11 cellular contexts compared by ENCODE assay signal in genomic region chr16:27322858-27323780, GRCh38. TPM values are rescaled to one million over a fixed set of nuclear protein-coding genes. Genes with fewer than 3 reads are reported as not detected.
DNase-seq lines count a peak whose midpoint lies in the region; ATAC-seq and TF ChIP-seq lines count a peak whose summit lies in the region.
"Had no signal": no experiment of that assay in that cellular context is flagged by ENCODE, and none has a peak within 500 bp of the region (broad histone marks: within the 10 kb centered on the region; RNA-seq: fewer than 3 reads in every experiment).

No MANE protein-coding gene starts in this region.

- peak overlapping the region; percentile 37 for H3K27ac ChIP-seq in foreskin keratinocyte

- POLR2A ChIA-PET in activated CD8-positive, alpha-beta T cell treated with anti-CD3 and anti-CD28 coated beads for 36 hours (lab: Charles Lee) = interaction anchor here (1.2 to 13.3 kb wide), 4 partner anchors 11 to 85 kb away, joined by 3 to 257 read pairs (median 14); no protein-coding TSS in a partner anchor

- H3K4me1 Mint-ChIP-seq in activated CD8-positive, alpha-beta T cell treated with anti-CD3 and anti-CD28 coated beads for 36 hours (ENCODE audit: low read depth) = peaks cover 83% of the 10 kb centered on the region

- DNase-seq in HPDE6-E6E7 (ENCODE audit: extremely low spot score) (peak; percentile 71), foreskin keratinocyte (peak; percentile 78 to 93), sciatic nerve (ENCODE audit: low spot score) (peak; percentile 40), NCI-H526 treated with DMSO at 0.1 percent for 48 hours (lab: John Stamatoyannopoulos, UW) (no peak)
- DNase-seq in activated CD8-positive, alpha-beta T cell treated with anti-CD3 and anti-CD28 coated beads for 36 hours = no peak
- no peak for DNase-seq in stimulated activated CD4-positive, alpha-beta T cell treated with anti-CD3 and anti-CD28 coated beads, Interleukin-12 subunit alpha, Interleukin-12 subunit beta, amount 100 ng/mL, for 4 hours
- DNase-seq in activated CD4-positive, alpha-beta T cell treated with anti-CD3 and anti-CD28 coated beads, Interleukin-2, amount 50 U/mL, for 48 hours = no peak
- DNase-seq: H9, kidney glomerular epithelial cell, NCI-H2081 had no signal

- H3K36me3 Mint-ChIP-seq in activated CD8-positive, alpha-beta T cell treated with anti-CD3 and anti-CD28 coated beads for 36 hours (ENCODE audit: low read depth) = peaks cover 95% of the 10 kb centered on the region

- ATAC-seq in activated CD8-positive, alpha-beta T cell treated with anti-CD3 and anti-CD28 coated beads for 36 hours = no peak
- peak; percentile 32 for ATAC-seq in foreskin keratinocyte
- no peak for ATAC-seq in sciatic nerve
- no peak for ATAC-seq in HG02884 (IDR thresholded peaks at IDR 0.05; ENCODE audit: unreplicated experiment)

- intact Hi-C loops in activated CD8-positive, alpha-beta T cell treated with anti-CD3 and anti-CD28 coated beads for 36 hours (cut with micrococcal nuclease) = no loop called here
- intact Hi-C loops in sciatic nerve (cut with DNase I) = no loop called here

- H3K4me3 Mint-ChIP-seq in activated CD8-positive, alpha-beta T cell treated with anti-CD3 and anti-CD28 coated beads for 36 hours = no peak overlapping the region
- H3K4me3 Mint-ChIP-seq: H9 had no signal

- H3K27me3 Mint-ChIP-seq in activated CD8-positive, alpha-beta T cell treated with anti-CD3 and anti-CD28 coated beads for 36 hours = no peaks in the 10 kb centered on the region

- H3K27ac Mint-ChIP-seq in activated CD8-positive, alpha-beta T cell treated with anti-CD3 and anti-CD28 coated beads for 36 hours = peak overlapping the region; percentile 93

- no peak for TF ChIP-seq CTCF in activated CD8-positive, alpha-beta T cell treated with anti-CD3 and anti-CD28 coated beads for 36 hours (IDR thresholded peaks at IDR 0.05)
- TF ChIP-seq CTCF in foreskin keratinocyte (conservative IDR thresholded peaks at IDR 0.05) = no peak

- no peaks in the 10 kb centered on the region for H3K9me3 Mint-ChIP-seq in activated CD8-positive, alpha-beta T cell treated with anti-CD3 and anti-CD28 coated beads for 36 hours
- H3K9me3 Mint-ChIP-seq: H9 had no signal

- CTCF ChIA-PET in activated CD8-positive, alpha-beta T cell treated with anti-CD3 and anti-CD28 coated beads for 36 hours (lab: Charles Lee) = interaction anchor here (0.9 to 9.7 kb wide), 2 partner anchors 45 to 89 kb away, joined by 5 to 203 read pairs; no protein-coding TSS in a partner anchor

- H3K4me1 ChIP-seq in foreskin keratinocyte = peaks cover 46% of the 10 kb centered on the region

- no peaks in the 10 kb centered on the region for H3K27me3 ChIP-seq in foreskin keratinocyte

RNA-seq across cellular contexts. Expression of gene IL4R, which starts 9.3 kb away (rescaled TPM):
- total RNA-seq in activated CD8-positive, alpha-beta T cell treated with anti-CD3 and anti-CD28 coated beads for 36 hours = 100 to 1,000 TPM; 236 to 245 TPM
- total RNA-seq in foreskin keratinocyte = 78.4 and 83.6 TPM in 2 replicates
- 50.4 and 57.1 TPM in 2 replicates for polyA plus RNA-seq in foreskin keratinocyte
- 62.8 TPM for total RNA-seq in sciatic nerve

RNA-seq across cellular contexts. Expression of gene NSMCE1, which starts 54.5 kb away (rescaled TPM):
- 100 to 1,000 TPM; 150 to 156 TPM for total RNA-seq in activated CD8-positive, alpha-beta T cell treated with anti-CD3 and anti-CD28 coated beads for 36 hours
- 65.4 and 68.7 TPM in 2 replicates for total RNA-seq in foreskin keratinocyte
- polyA plus RNA-seq in foreskin keratinocyte = 88.8 and 91.5 TPM in 2 replicates
- 39.5 TPM for total RNA-seq in sciatic nerve

Comparison
In these comparisons a context has a peak if more than half of its experiments do, and no peak if none do; other contexts are left out.
1. DNase-seq: peak in HPDE6-E6E7 (single experiment), foreskin keratinocyte (2 of 2) and sciatic nerve (single experiment); none in activated CD8-positive, alpha-beta T cell treated with anti-CD3 and anti-CD28 coated beads for 36 hours (single experiment), NCI-H526 treated with DMSO at 0.1 percent for 48 hours (single experiment), stimulated activated CD4-positive, alpha-beta T cell treated with anti-CD3 and anti-CD28 coated beads, Interleukin-12 subunit alpha, Interleukin-12 subunit beta, amount 100 ng/mL, for 4 hours (single experiment) and activated CD4-positive, alpha-beta T cell treated with anti-CD3 and anti-CD28 coated beads, Interleukin-2, amount 50 U/mL, for 48 hours (0 of 2).